Comparison of ENCODE assay signal across 8 cellular contexts in the genomic region with DNA sequence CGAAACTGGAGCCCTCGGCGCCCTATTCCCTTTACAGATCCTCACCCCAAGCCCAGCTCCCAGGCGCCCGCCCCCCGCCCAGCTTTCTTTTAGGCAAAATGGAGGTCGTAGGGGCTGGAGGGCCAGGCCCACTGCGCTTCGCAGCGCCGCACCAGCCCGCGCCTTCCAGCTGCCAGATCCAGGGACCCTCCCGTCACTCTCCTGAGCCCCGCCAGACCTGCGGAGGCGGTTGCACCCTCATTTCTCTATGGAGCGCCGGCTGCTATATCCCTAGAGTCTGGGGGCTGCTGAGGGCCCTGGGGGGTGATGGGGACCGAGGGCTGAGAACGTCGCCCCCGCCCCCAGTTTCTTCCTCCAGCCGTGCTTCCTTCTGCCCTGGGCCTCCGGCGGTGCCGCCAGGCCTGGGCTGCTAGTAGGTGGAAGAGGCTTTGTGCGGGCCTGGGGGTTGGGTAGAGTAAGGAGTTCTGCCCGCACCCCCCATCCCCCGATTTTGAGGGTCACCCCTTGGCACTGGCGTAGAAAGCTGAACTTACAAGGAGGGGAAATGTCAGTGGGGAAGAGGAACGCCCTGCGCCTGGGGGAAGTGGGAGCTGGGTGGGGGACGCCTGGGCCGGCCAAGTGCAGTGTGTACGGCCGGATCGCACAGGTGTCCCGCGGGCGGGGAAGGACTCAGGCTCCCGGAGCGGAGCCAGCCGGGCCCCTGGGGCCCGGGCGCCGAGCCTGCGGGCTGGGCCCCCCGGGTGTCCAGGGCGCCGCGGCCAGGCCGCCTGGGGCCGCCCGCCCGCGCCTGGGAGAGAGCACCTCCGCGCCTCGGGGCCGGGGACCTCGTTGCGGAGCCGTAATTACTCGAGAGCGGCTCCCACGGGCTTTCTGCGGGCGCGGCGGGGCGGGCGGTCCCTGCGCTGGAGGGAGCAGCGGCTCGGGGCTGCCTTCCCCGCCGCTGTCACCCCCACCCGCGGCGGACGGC. TPM values are rescaled to one million over a fixed set of nuclear protein-coding genes. Genes with fewer than 3 reads are reported as not detected.
DNase-seq lines count a peak whose midpoint lies in the region; ATAC-seq and TF ChIP-seq lines count a peak whose summit lies in the region.

No MANE protein-coding gene starts in this region.

- peaks cover 30% of the 10 kb centered on the region for H3K36me3 Mint-ChIP-seq in activated CD4-positive, alpha-beta memory T cell treated with anti-CD3 and anti-CD28 coated beads for 36 hours
- peaks cover 21% of the 10 kb centered on the region for H3K36me3 Mint-ChIP-seq in endodermal cell (ENCODE audit: low read depth)

- H3K4me1 ChIP-seq in endodermal cell (ENCODE audit: control insufficient read depth, insufficient read depth, low read length) (no peaks in the 10 kb centered on the region), muscle layer of duodenum (ENCODE audit: control insufficient read depth in 1 of 2, insufficient read depth in 2 of 2, low read length in 2 of 2) (peaks cover 0 to 13% of the 10 kb centered on the region in 2 donors), aorta (ENCODE audit: control insufficient read depth in 1 of 2, insufficient read depth in 2 of 2, low read length in 2 of 2) (no peaks in the 10 kb centered on the region)

- no peak for ATAC-seq in aorta (ENCODE audit: low FRiP score)

- H3K4me3 ChIP-seq in HFF-Myc (replicated peaks; ENCODE audit: low read depth, low read length) (peak overlapping the region; percentile 86), endodermal cell (ENCODE audit: low read length) (peak overlapping the region; percentile 87), muscle layer of duodenum (ENCODE audit: low read depth in 1 of 2, low read length in 2 of 2) (peak overlapping the region; percentile 73 to 98), aorta (ENCODE audit: low read length in 2 of 2) (peak overlapping the region; percentile 54 to 75)

- H3K27ac Mint-ChIP-seq in activated CD4-positive, alpha-beta memory T cell treated with anti-CD3 and anti-CD28 coated beads for 36 hours: peak overlapping the region; percentile 97
- H3K27ac Mint-ChIP-seq in endodermal cell: peak overlapping the region; percentile 74

- H3K9me3 ChIP-seq in endodermal cell (ENCODE audit: control insufficient read depth, low read length) (no peaks in the 10 kb centered on the region), muscle layer of duodenum (ENCODE audit: control insufficient read depth in 1 of 2, low read length in 2 of 2) (no peaks in the 10 kb centered on the region), aorta (ENCODE audit: control insufficient read depth, low read length) (no peaks in the 10 kb centered on the region)

- intact Hi-C loops in activated CD4-positive, alpha-beta memory T cell treated with anti-CD3 and anti-CD28 coated beads for 36 hours (cut with micrococcal nuclease): loop anchor here (1.0 to 2.0 kb wide), 3 partner anchors 18 to 245 kb away; a partner anchor contains a TSS
- intact Hi-C loops in aorta (cut with DNase I): loop anchor here (5.0 kb wide), 2 partner anchors 62 to 87 kb away; a partner anchor contains a TSS

- CTCF ChIA-PET in activated CD4-positive, alpha-beta memory T cell treated with anti-CD3 and anti-CD28 coated beads for 36 hours (lab: Charles Lee): interaction anchor here (0.7 to 1.5 kb wide), 5 partner anchors 15 to 73 kb away, joined by 3 to 7 read pairs (median 4); a partner anchor contains a TSS

- POLR2A ChIA-PET in activated CD4-positive, alpha-beta memory T cell treated with anti-CD3 and anti-CD28 coated beads for 36 hours (lab: Charles Lee): interaction anchor here (0.7 to 1.4 kb wide), 3 partner anchors 18 to 89 kb away, joined by 3 to 4 read pairs (median 3); a partner anchor contains a TSS

- 0 to 1% methylated on average over 23 to 82 of the region's 82 CpGs for WGBS in endodermal cell (ENCODE audit: insufficient coverage in 1 of 2, insufficient read length in 1 of 2), 2 experiments
- WGBS in aorta, 2 donors: 0 to 1% methylated on average over 72 to 82 of the region's 82 CpGs

- peak overlapping the region; percentile 59 for H3K9ac ChIP-seq in endodermal cell (ENCODE audit: extremely low read depth, low read length, poor library complexity, severe bottlenecking)

- peak; percentile 11 for DNase-seq in AG20443 (ENCODE audit: low spot score)
- no peak for DNase-seq in HFF-Myc (ENCODE audit: extremely low read depth, low read depth)
- peak; percentile 36 for DNase-seq in activated CD4-positive, alpha-beta memory T cell treated with anti-CD3 and anti-CD28 coated beads for 36 hours
- DNase-seq in endodermal cell: peak; percentile 76
- DNase-seq in aorta: peak; percentile 70 to 80
- DNase-seq in Ammon's horn (ENCODE audit: low spot score): no peak
- DNase-seq in NCI-H1048 (lab: John Stamatoyannopoulos, UW): no peak

- peak overlapping the region; percentile 95 for H3K4me3 Mint-ChIP-seq in activated CD4-positive, alpha-beta memory T cell treated with anti-CD3 and anti-CD28 coated beads for 36 hours
- H3K4me3 Mint-ChIP-seq in endodermal cell: peak overlapping the region; percentile 84

- H3K27me3 Mint-ChIP-seq in activated CD4-positive, alpha-beta memory T cell treated with anti-CD3 and anti-CD28 coated beads for 36 hours: no peaks in the 10 kb centered on the region
- H3K27me3 Mint-ChIP-seq in endodermal cell (ENCODE audit: insufficient read depth): peaks cover 26% of the 10 kb centered on the region

- peaks cover 22% of the 10 kb centered on the region for H3K36me3 ChIP-seq in endodermal cell (ENCODE audit: control insufficient read depth, insufficient read depth, low read length)
- H3K36me3 ChIP-seq in muscle layer of duodenum (ENCODE audit: control insufficient read depth in 1 of 2, insufficient read depth in 2 of 2, low read length in 2 of 2): peaks cover 22 to 31% of the 10 kb centered on the region in 2 donors
- peaks cover 0 to 5% of the 10 kb centered on the region in 2 donors for H3K36me3 ChIP-seq in aorta (ENCODE audit: control insufficient read depth in 1 of 2, insufficient read depth in 2 of 2, low read length in 1 of 2)

- TF ChIP-seq CTCF in HFF-Myc (IDR thresholded peaks at IDR 0.05; ENCODE audit: low read depth, low read length, missing control alignments): no peak
- TF ChIP-seq CTCF in endodermal cell (conservative IDR thresholded peaks at IDR 0.05): no peak

- no peaks in the 10 kb centered on the region for H3K9me3 Mint-ChIP-seq in activated CD4-positive, alpha-beta memory T cell treated with anti-CD3 and anti-CD28 coated beads for 36 hours
- no peaks in the 10 kb centered on the region for H3K9me3 Mint-ChIP-seq in endodermal cell

- H3K27ac ChIP-seq in endodermal cell (ENCODE audit: low read depth, low read length): peak overlapping the region; percentile 32
- peak overlapping the region; percentile 85 for H3K27ac ChIP-seq in muscle layer of duodenum (ENCODE audit: low read length)
- H3K27ac ChIP-seq in aorta (ENCODE audit: low read depth in 1 of 2, low read length in 2 of 2): peak overlapping the region; percentile 2 to 61

- H3K4me1 Mint-ChIP-seq in activated CD4-positive, alpha-beta memory T cell treated with anti-CD3 and anti-CD28 coated beads for 36 hours (ENCODE audit: low read depth): peaks cover 14% of the 10 kb centered on the region
- peaks cover 5% of the 10 kb centered on the region for H3K4me1 Mint-ChIP-seq in endodermal cell

- H3K27me3 ChIP-seq in endodermal cell (ENCODE audit: control insufficient read depth, insufficient read depth, low read length, poor library complexity, severe bottlenecking): peaks cover 8% of the 10 kb centered on the region
- no peaks in the 10 kb centered on the region for H3K27me3 ChIP-seq in muscle layer of duodenum (ENCODE audit: low read depth, low read length)
- H3K27me3 ChIP-seq in aorta (ENCODE audit: control insufficient read depth in 1 of 2, insufficient read depth in 2 of 2, low read length in 1 of 2): no peaks in the 10 kb centered on the region

RNA-seq across cellular contexts. Expression of a gene that starts 1.2 kb away (rescaled TPM):
- total RNA-seq in activated CD4-positive, alpha-beta memory T cell treated with anti-CD3 and anti-CD28 coated beads for 36 hours: 100 to 1,000 TPM; 228 to 231 TPM
- total RNA-seq in endodermal cell (100 to 1,000 TPM; 197 to 230 TPM), aorta (100 to 1,000 TPM; 185 to 204 TPM)
- 186 TPM for polyA plus RNA-seq in endodermal cell (2013, experiment 1 of 2)
- polyA plus RNA-seq in endodermal cell (2013, experiment 2 of 2): 184 TPM
- polyA plus RNA-seq in aorta: 100 to 1,000 TPM; 107 to 227 TPM

RNA-seq across cellular contexts. Expression of a gene that starts 18.5 kb away (rescaled TPM):
- not detected for total RNA-seq in activated CD4-positive, alpha-beta memory T cell treated with anti-CD3 and anti-CD28 coated beads for 36 hours
- not detected for total RNA-seq in endodermal cell
- 5.3 TPM for polyA plus RNA-seq in endodermal cell (2013, experiment 1 of 2)
- polyA plus RNA-seq in endodermal cell (2013, experiment 2 of 2): 4.4 TPM
- not detected for total RNA-seq in aorta
- polyA plus RNA-seq in aorta: not detected

RNA-seq across cellular contexts. Expression of a gene that starts 19.3 kb away (rescaled TPM):
- total RNA-seq in activated CD4-positive, alpha-beta memory T cell treated with anti-CD3 and anti-CD28 coated beads for 36 hours: 10 to 100 TPM; 40.2 to 40.5 TPM
- 100 to 1,000 TPM in 1 of 2 donors, 10 to 100 TPM in 1; 90.0 to 101 TPM for total RNA-seq in endodermal cell
- 58.7 TPM for polyA plus RNA-seq in endodermal cell (2013, experiment 1 of 2)
- 48.4 TPM for polyA plus RNA-seq in endodermal cell (2013, experiment 2 of 2)
- 10 to 100 TPM; 36.0 to 48.1 TPM for total RNA-seq in aorta
- polyA plus RNA-seq in aorta: 10 to 100 TPM in 1 of 2 donors, 1 to 10 TPM in 1; 6.6 to 51.6 TPM

RNA-seq across cellular contexts. Expression of a gene that starts 31.2 kb away (rescaled TPM):
- total RNA-seq in activated CD4-positive, alpha-beta memory T cell treated with anti-CD3 and anti-CD28 coated beads for 36 hours: 10 to 100 TPM; 38.7 to 42.2 TPM
- total RNA-seq in endodermal cell (10 to 100 TPM; 51.7 to 59.2 TPM), aorta (10 to 100 TPM; 16.4 to 17.9 TPM)
- 49.0 TPM for polyA plus RNA-seq in endodermal cell (2013, experiment 1 of 2)
- 43.2 TPM for polyA plus RNA-seq in endodermal cell (2013, experiment 2 of 2)
- polyA plus RNA-seq in aorta: 10 to 100 TPM; 29.6 to 31.8 TPM

RNA-seq across cellular contexts. Expression of a gene that starts 33.4 kb away (rescaled TPM):
- total RNA-seq in activated CD4-positive, alpha-beta memory T cell treated with anti-CD3 and anti-CD28 coated beads for 36 hours: 1 to 10 TPM; 8.7 to 9.9 TPM
- total RNA-seq in endodermal cell (1 to 10 TPM; 1.4 to 2.1 TPM), aorta (1 to 10 TPM in 1 of 2 donors, under 1 TPM in 1; 0.45 to 2.1 TPM)
- polyA plus RNA-seq in endodermal cell (2013, experiment 1 of 2): 1.7 TPM
- 1.2 TPM for polyA plus RNA-seq in endodermal cell (2013, experiment 2 of 2)
- not detected for polyA plus RNA-seq in aorta

Comparison
In these comparisons a context has a peak if more than half of its experiments do, and no peak if none do; other contexts are left out.
1. DNase-seq: peak in AG20443 (single experiment), activated CD4-positive, alpha-beta memory T cell treated with anti-CD3 and anti-CD28 coated beads for 36 hours (single experiment), endodermal cell (single experiment) and aorta (2 of 2); none in HFF-Myc (single experiment), Ammon's horn (single experiment) and NCI-H1048 (single experiment).
2. H3K27ac ChIP-seq: peak in every context shown above with its lines; median percentile 85 in muscle layer of duodenum; 32 in endodermal cell; 32 in aorta.
3. Peak in every context shown above with its lines, with median percentiles within 50 percentile points of each other: H3K4me3 ChIP-seq.